Comparison of ENCODE assay signal across 22 cellular contexts in genomic region chr20:58006346-58007316, GRCh38.
DNase-seq lines count a peak whose midpoint lies in the region; ATAC-seq and TF ChIP-seq lines count a peak whose summit lies in the region.
"Had no signal": no experiment of that assay in that cellular context is flagged by ENCODE, and none has a peak within 500 bp of the region (broad histone marks: within the 10 kb centered on the region; RNA-seq: fewer than 3 reads in every experiment).

No MANE protein-coding gene starts in this region.

- no peak for ATAC-seq in RWPE2 (ENCODE audit: low read depth)
- no peak for ATAC-seq in lower lobe of right lung
- no peak for ATAC-seq in HG02970 (IDR thresholded peaks at IDR 0.05; ENCODE audit: low FRiP score, unreplicated experiment)
- ATAC-seq: HepG2, K562, T-cell had no signal

- TF ChIP-seq CTCF in RWPE2 (IDR thresholded peaks at IDR 0.05; ENCODE audit: poor library complexity, severe bottlenecking) (no peak), lower lobe of right lung (IDR thresholded peaks at IDR 0.05) (no peak)

- no peaks in the 10 kb centered on the region for H3K9me3 ChIP-seq in RWPE2 (ENCODE audit: severe bottlenecking)
- no peaks in the 10 kb centered on the region for H3K9me3 ChIP-seq in lower lobe of right lung
- H3K9me3 ChIP-seq: MG63 had no signal

- H3K4me3 ChIP-seq in RWPE2 (ENCODE audit: severe bottlenecking), result no peak overlapping the region
- no peak overlapping the region for H3K4me3 ChIP-seq in lower lobe of right lung
- H3K4me3 ChIP-seq: K562, MG63, PC-9 had no signal

- H3K27ac ChIP-seq in RWPE2 (ENCODE audit: poor library complexity, severe bottlenecking), result no peak overlapping the region
- no peak overlapping the region for H3K27ac ChIP-seq in lower lobe of right lung
- H3K27ac ChIP-seq: PC-9 had no signal

- peak; percentile 19 for DNase-seq in activated effector memory CD4-positive, alpha-beta T cell treated with anti-CD3 and anti-CD28 coated beads, Interleukin-2, amount 50 U/mL, for 16 hours
- DNase-seq in activated effector memory CD4-positive, alpha-beta T cell treated with Interleukin-2 at 50 U/mL for 16 hours, result no peak
- DNase-seq in RWPE2 (ENCODE audit: low spot score) (peak; percentile 63), lower lobe of right lung (peak; percentile 18), NCI-H2029 (lab: John Stamatoyannopoulos, UW) (no peak), NCI-H69 (lab: John Stamatoyannopoulos, UW) (no peak), GM19240 (ENCODE audit: insufficient read length, low spot score) (no peak)
- DNase-seq: CD4-positive, CD25-positive, alpha-beta regulatory T cell; COR-L47; DMS 273 treated with DMSO at 0.1 percent for 48 hours; DMS79 treated with DMSO at 0.1 percent for 48 hours; MG63; NCI-H1694 treated with DMSO at 0.1 percent for 48 hours; NCI-H446; NCI-H526 treated with DMSO at 0.1 percent for 48 hours; PC-9; RPMI8226; SIG-M5; T-cell had no signal

- no peaks in the 10 kb centered on the region for H3K36me3 ChIP-seq in RWPE2 (ENCODE audit: low read depth)
- H3K36me3 ChIP-seq in lower lobe of right lung, result no peaks in the 10 kb centered on the region
- H3K36me3 ChIP-seq: MG63 had no signal

- intact Hi-C loops in lower lobe of right lung (cut with DNase I), result no loop called here

- H3K4me1 ChIP-seq in RWPE2 (ENCODE audit: insufficient read depth, poor library complexity, severe bottlenecking), result no peaks in the 10 kb centered on the region
- H3K4me1 ChIP-seq in lower lobe of right lung, result no peaks in the 10 kb centered on the region

- H3K27me3 ChIP-seq in RWPE2 (ENCODE audit: insufficient read depth, poor library complexity, severe bottlenecking) (no peaks in the 10 kb centered on the region), lower lobe of right lung (ENCODE audit: low read depth) (peaks cover 8% of the 10 kb centered on the region)
- H3K27me3 ChIP-seq: MG63 had no signal

Comparison
In these comparisons a context has a peak if more than half of its experiments do, and no peak if none do; other contexts are left out.
1. DNase-seq: peak in activated effector memory CD4-positive, alpha-beta T cell treated with anti-CD3 and anti-CD28 coated beads, Interleukin-2, amount 50 U/mL, for 16 hours (single experiment), RWPE2 (single experiment) and lower lobe of right lung (single experiment); none in activated effector memory CD4-positive, alpha-beta T cell treated with Interleukin-2 at 50 U/mL for 16 hours (single experiment), NCI-H2029 (single experiment), NCI-H69 (single experiment) and GM19240 (single experiment).